18 cellular contexts compared by ENCODE assay signal in the genomic region with DNA sequence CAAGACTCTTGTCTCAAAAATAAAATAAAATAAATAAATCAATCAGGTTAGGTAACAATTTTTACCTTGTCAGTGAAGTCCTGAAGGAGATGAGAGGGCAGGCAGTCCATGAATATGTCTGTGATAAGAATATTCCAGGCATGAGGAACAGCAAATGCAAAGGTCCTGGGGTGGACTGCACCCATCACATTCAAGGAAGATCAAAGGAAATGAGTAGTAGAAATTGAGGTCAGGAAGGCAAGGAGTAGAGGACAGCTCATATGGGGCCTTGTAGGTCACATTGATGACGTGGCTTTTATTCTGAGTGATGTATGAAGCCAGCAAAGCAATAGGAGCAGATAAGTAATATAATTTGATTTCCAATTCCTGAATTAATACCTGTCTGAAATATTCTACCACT.
DNase-seq lines count a peak whose midpoint lies in the region; ATAC-seq and TF ChIP-seq lines count a peak whose summit lies in the region.
"Had no signal": no experiment of that assay in that cellular context is flagged by ENCODE, and none has a peak within 500 bp of the region (broad histone marks: within the 10 kb centered on the region; RNA-seq: fewer than 3 reads in every experiment).

No MANE protein-coding gene starts in this region.

- DNase-seq in ELR (ENCODE audit: low read depth) (peak; percentile 19), HCEC 1CT (peak; percentile 19), HT1080 (ENCODE audit: low read depth) (peak; percentile 15), breast epithelium (ENCODE audit: low spot score in 2 of 2) (no peak), SKM-1 (lab: John Stamatoyannopoulos, UW; ENCODE audit: unreplicated experiment) (no peak), NCI-H2029 treated with DMSO at 0.1 percent for 48 hours (lab: John Stamatoyannopoulos, UW) (no peak)
- DNase-seq: 8988T; ACHN; Caco-2; Calu3; CD4-positive, alpha-beta T cell; CD8-positive, alpha-beta T cell; DMS79 treated with DMSO at 0.1 percent for 48 hours; GDM1 had no signal

- peaks cover 3% of the 10 kb centered on the region for H3K9me3 Mint-ChIP-seq in activated T-helper 17 cell treated with anti-CD3 and anti-CD28 coated beads, Interleukin-2, amount 50 U/mL, for 72 hours

- peak; percentile 49 for ATAC-seq in activated T-helper 17 cell treated with anti-CD3 and anti-CD28 coated beads, Interleukin-2, amount 50 U/mL, for 72 hours (replicated peaks)
- ATAC-seq: CD8-positive, alpha-beta T cell; GM12878 had no signal

- H3K27ac Mint-ChIP-seq in activated T-helper 17 cell treated with anti-CD3 and anti-CD28 coated beads, Interleukin-2, amount 50 U/mL, for 72 hours: no peak overlapping the region
- H3K27ac Mint-ChIP-seq: CD4-positive, alpha-beta T cell; CD8-positive, alpha-beta T cell had no signal

- H3K4me1 ChIP-seq in breast epithelium: no peaks in the 10 kb centered on the region

- H3K27ac ChIP-seq in breast epithelium: no peak overlapping the region
- H3K27ac ChIP-seq: BLaER1 treated with 17β-estradiol and CSF1 and Interleukin-3, amounts not matched to agents 10 nM and 100 nM; C4-2B had no signal

- no peak overlapping the region for H3K4me3 Mint-ChIP-seq in activated T-helper 17 cell treated with anti-CD3 and anti-CD28 coated beads, Interleukin-2, amount 50 U/mL, for 72 hours
- H3K4me3 Mint-ChIP-seq: CD4-positive, alpha-beta T cell; CD8-positive, alpha-beta T cell had no signal

- H3K36me3 Mint-ChIP-seq in activated T-helper 17 cell treated with anti-CD3 and anti-CD28 coated beads, Interleukin-2, amount 50 U/mL, for 72 hours (ENCODE audit: low read depth): no peaks in the 10 kb centered on the region
- H3K36me3 Mint-ChIP-seq: CD8-positive, alpha-beta T cell had no signal

- H3K9me3 ChIP-seq in breast epithelium: peaks cover 0 to 11% of the 10 kb centered on the region in 2 donors

- intact Hi-C loops in breast epithelium (cut with DNase I; ENCODE audit: low total_unique reads): no loop called here

- H3K27me3 Mint-ChIP-seq in activated T-helper 17 cell treated with anti-CD3 and anti-CD28 coated beads, Interleukin-2, amount 50 U/mL, for 72 hours: no peaks in the 10 kb centered on the region
- H3K27me3 Mint-ChIP-seq: CD4-positive, alpha-beta T cell had no signal

- H3K4me1 Mint-ChIP-seq in activated T-helper 17 cell treated with anti-CD3 and anti-CD28 coated beads, Interleukin-2, amount 50 U/mL, for 72 hours: no peaks in the 10 kb centered on the region

- no peak for TF ChIP-seq POLR2A in breast epithelium (IDR thresholded peaks at IDR 0.05)

- no peaks in the 10 kb centered on the region for H3K36me3 ChIP-seq in breast epithelium

- no peaks in the 10 kb centered on the region for H3K27me3 ChIP-seq in breast epithelium
- H3K27me3 ChIP-seq: BLaER1 treated with 17β-estradiol and CSF1 and Interleukin-3, amounts not matched to agents 10 nM and 100 nM had no signal

- H3K4me3 ChIP-seq in breast epithelium: no peak overlapping the region
- H3K4me3 ChIP-seq: BLaER1 treated with 17β-estradiol and CSF1 and Interleukin-3, amounts not matched to agents 10 nM and 100 nM; GM12878 had no signal

- TF ChIP-seq CTCF in breast epithelium (IDR thresholded peaks at IDR 0.05): no peak

Comparison
In these comparisons a context has a peak if more than half of its experiments do, and no peak if none do; other contexts are left out.
1. DNase-seq: peak in ELR (single experiment), HCEC 1CT (single experiment) and HT1080 (single experiment); none in breast epithelium (0 of 2), SKM-1 (single experiment) and NCI-H2029 treated with DMSO at 0.1 percent for 48 hours (single experiment).